ENCODE assay signal across 12 cellular contexts in the genomic region with DNA sequence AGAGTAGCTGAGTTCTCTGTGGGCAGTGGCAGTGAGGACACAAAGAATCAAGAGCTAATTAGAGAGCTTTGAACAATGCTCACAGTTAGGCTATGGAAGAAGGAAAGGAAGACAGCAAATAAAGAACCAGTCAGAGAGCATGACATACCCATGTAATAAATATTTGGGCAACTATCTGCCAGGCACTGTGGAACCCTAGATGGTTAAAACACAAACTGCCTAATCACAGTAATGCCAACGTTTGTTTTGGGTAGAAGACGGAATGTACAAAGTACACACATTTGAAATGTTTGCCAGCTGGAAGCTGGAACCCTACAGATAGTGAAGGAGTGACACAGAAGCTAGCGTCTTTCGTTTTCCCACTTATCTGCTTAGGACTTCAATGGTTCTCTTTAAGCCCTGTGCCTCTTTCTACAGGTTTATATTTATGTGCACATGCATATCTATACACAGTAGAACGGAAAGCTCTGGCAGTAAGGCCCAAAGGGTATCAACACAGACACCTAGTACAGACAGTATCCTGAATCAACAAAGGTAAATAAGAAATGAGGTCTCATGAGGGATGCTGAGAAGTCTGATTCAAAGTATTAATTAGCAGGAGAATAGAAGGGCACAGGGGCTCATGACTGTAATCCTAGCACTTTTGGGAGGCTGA. TPM values are rescaled to one million over a fixed set of nuclear protein-coding genes. Genes with fewer than 3 reads are reported as not detected.
DNase-seq lines count a peak whose midpoint lies in the region; ATAC-seq, FAIRE-seq and TF ChIP-seq lines count a peak whose summit lies in the region.
"Had no signal": no experiment of that assay in that cellular context is flagged by ENCODE, and none has a peak within 500 bp of the region (broad histone marks: within the 10 kb centered on the region; RNA-seq: fewer than 3 reads in every experiment).

No MANE protein-coding gene starts in this region.

- no peak overlapping the region for H3K4me3 Mint-ChIP-seq in activated T-helper 2 cell treated with anti-CD3 and anti-CD28 coated beads, Interferon-gamma antibody, Interleukin-2, Interleukin-4, amounts not matched to agents 10 μg/mL and 5 μg/mL and 100 μg/mL, durations not matched to agents 14 hours and 24 hours and 36 hours (ENCODE audit: low read depth)
- H3K4me3 Mint-ChIP-seq: activated CD8-positive, alpha-beta T cell treated with anti-CD3 and anti-CD28 coated beads, Interleukin-2, amount 10 ng/mL, durations not matched to agents 7 days and 5 days; activated naive CD4-positive, alpha-beta T cell treated with anti-CD3 and anti-CD28 coated beads, Interleukin-2, amount 50 U/mL, for 24 hours had no signal

- peaks cover 81% of the 10 kb centered on the region for H3K36me3 Mint-ChIP-seq in activated T-helper 2 cell treated with anti-CD3 and anti-CD28 coated beads, Interferon-gamma antibody, Interleukin-2, Interleukin-4, amounts not matched to agents 10 μg/mL and 5 μg/mL and 100 μg/mL, durations not matched to agents 14 hours and 24 hours and 36 hours (ENCODE audit: low read depth)

- H3K27me3 Mint-ChIP-seq in activated T-helper 2 cell treated with anti-CD3 and anti-CD28 coated beads, Interferon-gamma antibody, Interleukin-2, Interleukin-4, amounts not matched to agents 10 μg/mL and 5 μg/mL and 100 μg/mL, durations not matched to agents 14 hours and 24 hours and 36 hours (ENCODE audit: low read depth): no peaks in the 10 kb centered on the region
- H3K27me3 Mint-ChIP-seq: activated naive CD4-positive, alpha-beta T cell treated with anti-CD3 and anti-CD28 coated beads, Interleukin-2, amount 50 U/mL, for 24 hours had no signal

- intact Hi-C loops in activated T-helper 2 cell treated with anti-CD3 and anti-CD28 coated beads, Interferon-gamma antibody, Interleukin-2, Interleukin-4, amounts not matched to agents 10 μg/mL and 5 μg/mL and 100 μg/mL, durations not matched to agents 14 hours and 24 hours and 36 hours (cut with micrococcal nuclease): no loop called here

- no peak for ATAC-seq in GM21576 (IDR thresholded peaks at IDR 0.05; ENCODE audit: unreplicated experiment)
- ATAC-seq in GM18517 (IDR thresholded peaks at IDR 0.05; ENCODE audit: unreplicated experiment): no peak
- ATAC-seq: activated CD8-positive, alpha-beta T cell treated with anti-CD3 and anti-CD28 coated beads, Interleukin-2, amount 10 ng/mL, durations not matched to agents 7 days and 5 days had no signal

- DNase-seq in GM12891 (ENCODE audit: insufficient read length, low spot score) (no peak), hippocampal formation (lab: John Stamatoyannopoulos, UW) (peak; percentile 27), putamen (ENCODE audit: low spot score) (peak; percentile 37), SHP77 treated with DMSO at 0.1 percent for 48 hours (lab: John Stamatoyannopoulos, UW) (no peak), NCI-H1436 treated with DMSO at 0.1 percent for 48 hours (lab: John Stamatoyannopoulos, UW) (no peak)
- no peak for DNase-seq in activated T-helper 2 cell treated with anti-CD3 and anti-CD28 coated beads, Interferon-gamma antibody, Interleukin-2, Interleukin-4, amounts not matched to agents 10 μg/mL and 5 μg/mL and 100 μg/mL, durations not matched to agents 14 hours and 24 hours and 36 hours (ENCODE audit: low spot score)
- DNase-seq: activated CD8-positive, alpha-beta T cell treated with anti-CD3 and anti-CD28 coated beads, Interleukin-2, amount 10 ng/mL, durations not matched to agents 7 days and 5 days; mesendoderm; NK-92 treated with Interleukin-12 subunit alpha and Interleukin-12 subunit beta, amount 100 ng/mL, for 24 hours had no signal

- peaks cover 14% of the 10 kb centered on the region for H3K9me3 Mint-ChIP-seq in activated T-helper 2 cell treated with anti-CD3 and anti-CD28 coated beads, Interferon-gamma antibody, Interleukin-2, Interleukin-4, amounts not matched to agents 10 μg/mL and 5 μg/mL and 100 μg/mL, durations not matched to agents 14 hours and 24 hours and 36 hours

- peak; percentile 56 for FAIRE-seq in GM12891 (lab: Jason Lieb, UNC)

- peaks cover 24% of the 10 kb centered on the region for H3K4me1 Mint-ChIP-seq in activated T-helper 2 cell treated with anti-CD3 and anti-CD28 coated beads, Interferon-gamma antibody, Interleukin-2, Interleukin-4, amounts not matched to agents 10 μg/mL and 5 μg/mL and 100 μg/mL, durations not matched to agents 14 hours and 24 hours and 36 hours (ENCODE audit: low read depth)

- peak overlapping the region; percentile 1 for H3K27ac Mint-ChIP-seq in activated T-helper 2 cell treated with anti-CD3 and anti-CD28 coated beads, Interferon-gamma antibody, Interleukin-2, Interleukin-4, amounts not matched to agents 10 μg/mL and 5 μg/mL and 100 μg/mL, durations not matched to agents 14 hours and 24 hours and 36 hours
- H3K27ac Mint-ChIP-seq: activated CD8-positive, alpha-beta T cell treated with anti-CD3 and anti-CD28 coated beads, Interleukin-2, amount 10 ng/mL, durations not matched to agents 7 days and 5 days; activated naive CD4-positive, alpha-beta T cell treated with anti-CD3 and anti-CD28 coated beads, Interleukin-2, amount 50 U/mL, for 24 hours had no signal

- no peak for TF ChIP-seq POLR2A in GM12891 (IDR thresholded peaks at IDR 0.05; ENCODE audit: low read depth, low read length)

TF ChIP-seq in GM12891, 5 proteins besides CTCF, POLR2A, EP300 and RAD21:
- TF ChIP-seq SPI1 (IDR thresholded peaks at IDR 0.05; ENCODE audit: low read depth, low read length) (no peak), POU2F2 (IDR thresholded peaks at IDR 0.05; ENCODE audit: low read depth, low read length) (no peak)

RNA-seq across cellular contexts. Expression of a gene that starts 44.6 kb away (rescaled TPM):
- 15.1 TPM for polyA plus RNA-seq in GM12891 (2012; ENCODE audit: low read depth, missing spikeins)
- 44.2 and 45.5 TPM in 2 replicates for total RNA-seq in activated T-helper 2 cell treated with anti-CD3 and anti-CD28 coated beads, Interferon-gamma antibody, Interleukin-2, Interleukin-4, amounts not matched to agents 10 μg/mL and 5 μg/mL and 100 μg/mL, durations not matched to agents 14 hours and 24 hours and 36 hours

Comparison
In these comparisons a context has a peak if more than half of its experiments do, and no peak if none do; other contexts are left out.
1. DNase-seq: peak in hippocampal formation (2 of 2) and putamen (single experiment); none in GM12891 (single experiment), activated T-helper 2 cell treated with anti-CD3 and anti-CD28 coated beads, Interferon-gamma antibody, Interleukin-2, Interleukin-4, amounts not matched to agents 10 μg/mL and 5 μg/mL and 100 μg/mL, durations not matched to agents 14 hours and 24 hours and 36 hours (single experiment), SHP77 treated with DMSO at 0.1 percent for 48 hours (single experiment) and NCI-H1436 treated with DMSO at 0.1 percent for 48 hours (single experiment).